In genomic region chr1:243731974-243732373, GRCh38 we compare ENCODE assay signal across 17 cellular contexts.
DNase-seq lines count a peak whose midpoint lies in the region; ATAC-seq and TF ChIP-seq lines count a peak whose summit lies in the region.
"Had no signal": no experiment of that assay in that cellular context is flagged by ENCODE, and none has a peak within 500 bp of the region (broad histone marks: within the 10 kb centered on the region; RNA-seq: fewer than 3 reads in every experiment).

No MANE protein-coding gene starts in this region.

- H3K4me1 Mint-ChIP-seq in T-helper 17 cell, result peaks cover 28% of the 10 kb centered on the region
- H3K4me1 Mint-ChIP-seq: nephron progenitor cell had no signal

- H3K4me3 ChIP-seq in right atrium auricular region, result no peak overlapping the region
- no peak overlapping the region for H3K4me3 ChIP-seq in left lung

- H3K36me3 Mint-ChIP-seq in T-helper 17 cell (ENCODE audit: low read depth), result no peaks in the 10 kb centered on the region

- intact Hi-C loops in Right ventricle myocardium superior (cut with DNase I) (no loop called here), left lung (cut with DNase I) (no loop called here)

- H3K27ac ChIP-seq in right atrium auricular region (no peak overlapping the region), left lung (peak overlapping the region; percentile 33 to 91), substantia nigra (ENCODE audit: low read depth, low read length, poor library complexity, severe bottlenecking) (peak overlapping the region; percentile 48)

- H3K27me3 ChIP-seq in right atrium auricular region, result no peaks in the 10 kb centered on the region
- H3K27me3 ChIP-seq in left lung, result no peaks in the 10 kb centered on the region

- H3K27me3 Mint-ChIP-seq in T-helper 17 cell, result no peaks in the 10 kb centered on the region
- H3K27me3 Mint-ChIP-seq: activated CD4-positive, alpha-beta T cell treated with anti-CD3 and anti-CD28 coated beads for 36 hours had no signal

- TF ChIP-seq CTCF in right atrium auricular region (IDR thresholded peaks at IDR 0.05) (no peak), left lung (IDR thresholded peaks at IDR 0.05) (no peak)

- H3K9me3 ChIP-seq in right atrium auricular region (no peaks in the 10 kb centered on the region), T-helper 17 cell (ENCODE audit: control insufficient read depth, low read length, poor library complexity, severe bottlenecking) (no peaks in the 10 kb centered on the region), left lung (peaks cover 0 to 2% of the 10 kb centered on the region in 2 donors)
- H3K9me3 ChIP-seq: Caco-2 had no signal

- H3K4me1 ChIP-seq in right atrium auricular region, result peaks cover 0 to 23% of the 10 kb centered on the region in 2 donors
- H3K4me1 ChIP-seq in left lung, result peaks cover 0 to 61% of the 10 kb centered on the region in 2 donors
- H3K4me1 ChIP-seq: Caco-2 had no signal

- H3K27ac Mint-ChIP-seq in T-helper 17 cell, result peak overlapping the region; percentile 21
- H3K27ac Mint-ChIP-seq: activated CD4-positive, alpha-beta T cell treated with anti-CD3 and anti-CD28 coated beads for 36 hours; nephron progenitor cell had no signal

- ATAC-seq in Right ventricle myocardium superior (ENCODE audit: poor library complexity) (no peak), T-helper 17 cell (no peak), left lung (peak; percentile 18), HG03469 (IDR thresholded peaks at IDR 0.05; ENCODE audit: unreplicated experiment) (no peak)
- ATAC-seq: activated CD4-positive, alpha-beta T cell treated with anti-CD3 and anti-CD28 coated beads for 36 hours; activated T-cell treated with anti-CD3 and anti-CD28 coated beads, Interleukin-2, amount 50 U/mL, for 4 hours; Panc1 had no signal

- no peak overlapping the region for H3K4me3 Mint-ChIP-seq in T-helper 17 cell
- H3K4me3 Mint-ChIP-seq: activated CD4-positive, alpha-beta T cell treated with anti-CD3 and anti-CD28 coated beads for 36 hours; activated T-cell treated with anti-CD3 and anti-CD28 coated beads, Interleukin-2, amount 50 U/mL, for 4 hours; nephron progenitor cell had no signal

- DNase-seq in Right ventricle myocardium superior (peak; percentile 13), right atrium auricular region (ENCODE audit: low spot score) (no peak), T-helper 17 cell (no peak), left lung (no peak), substantia nigra (lab: John Stamatoyannopoulos, UW) (peak in 1 of 49 donors; percentile 6), KG1 (lab: John Stamatoyannopoulos, UW) (no peak), EL (no peak)
- DNase-seq: activated CD4-positive, alpha-beta T cell treated with anti-CD3 and anti-CD28 coated beads for 36 hours; activated T-cell treated with anti-CD3 and anti-CD28 coated beads, Interleukin-2, amount 50 U/mL, for 4 hours; Caco-2; erythroblast; kidney glomerular epithelial cell; MM.1S; NCI-H226; nephron progenitor cell had no signal

- H3K36me3 ChIP-seq in right atrium auricular region (no peaks in the 10 kb centered on the region), left lung (no peaks in the 10 kb centered on the region)

Comparison
In these comparisons a context has a peak if more than half of its experiments do, and no peak if none do; other contexts are left out.
1. H3K27ac ChIP-seq: peak in left lung (2 of 2) and substantia nigra (single experiment); none in right atrium auricular region (0 of 2).